8 cellular contexts compared by ENCODE assay signal in genomic region chr4:88159137-88159725, GRCh38. TPM values are rescaled to one million over a fixed set of nuclear protein-coding genes. Genes with fewer than 3 reads are reported as not detected.
DNase-seq lines count a peak whose midpoint lies in the region; ATAC-seq lines count a peak whose summit lies in the region.

No MANE protein-coding gene starts in this region.

- H3K27ac Mint-ChIP-seq in activated CD8-positive, alpha-beta T cell treated with anti-CD3 and anti-CD28 coated beads, Interleukin-2, amount 10 ng/mL, durations not matched to agents 7 days and 5 days, result no peak overlapping the region

- ATAC-seq in HG03039 (IDR thresholded peaks at IDR 0.05; ENCODE audit: unreplicated experiment), result peak; percentile 48
- ATAC-seq in activated CD8-positive, alpha-beta T cell treated with anti-CD3 and anti-CD28 coated beads, Interleukin-2, amount 10 ng/mL, durations not matched to agents 7 days and 5 days, result peak; percentile 48

- peak overlapping the region; percentile 75 for H3K4me3 Mint-ChIP-seq in activated CD8-positive, alpha-beta T cell treated with anti-CD3 and anti-CD28 coated beads, Interleukin-2, amount 10 ng/mL, durations not matched to agents 7 days and 5 days

- DNase-seq in NCI-H748 (lab: John Stamatoyannopoulos, UW; ENCODE audit: unreplicated experiment) (peak; percentile 26), NCI-H748 treated with DMSO at 0.1 percent for 48 hours (lab: John Stamatoyannopoulos, UW) (no peak), hepatic stellate cell (ENCODE audit: low spot score) (peak; percentile 18), skeletal muscle cell (ENCODE audit: low read depth) (no peak), retina (no peak), CD1c-positive myeloid dendritic cell (ENCODE audit: extremely low spot score) (no peak)
- DNase-seq in activated CD8-positive, alpha-beta T cell treated with anti-CD3 and anti-CD28 coated beads, Interleukin-2, amount 10 ng/mL, durations not matched to agents 7 days and 5 days, result no peak

- H3K27me3 Mint-ChIP-seq in activated CD8-positive, alpha-beta T cell treated with anti-CD3 and anti-CD28 coated beads, Interleukin-2, amount 10 ng/mL, durations not matched to agents 7 days and 5 days (ENCODE audit: low read depth), result peaks cover 15% of the 10 kb centered on the region

- CTCF ChIA-PET in activated CD8-positive, alpha-beta T cell treated with anti-CD3 and anti-CD28 coated beads, Interleukin-2, amount 10 ng/mL, durations not matched to agents 7 days and 5 days (lab: Charles Lee), result interaction anchor here (1.0 to 1.4 kb wide), 2 partner anchors 126 to 380 kb away, joined by 4 read pairs; no protein-coding TSS in a partner anchor

- peaks cover 13% of the 10 kb centered on the region for H3K4me1 Mint-ChIP-seq in activated CD8-positive, alpha-beta T cell treated with anti-CD3 and anti-CD28 coated beads, Interleukin-2, amount 10 ng/mL, durations not matched to agents 7 days and 5 days (ENCODE audit: low read depth)

- H3K9me3 Mint-ChIP-seq in activated CD8-positive, alpha-beta T cell treated with anti-CD3 and anti-CD28 coated beads, Interleukin-2, amount 10 ng/mL, durations not matched to agents 7 days and 5 days (ENCODE audit: insufficient read depth), result no peaks in the 10 kb centered on the region

- no peaks in the 10 kb centered on the region for H3K36me3 Mint-ChIP-seq in activated CD8-positive, alpha-beta T cell treated with anti-CD3 and anti-CD28 coated beads, Interleukin-2, amount 10 ng/mL, durations not matched to agents 7 days and 5 days (ENCODE audit: low read depth)

- H3K4me3 ChIP-seq in skeletal muscle cell (ENCODE audit: low read depth, low read length), result peak overlapping the region; percentile 58

- POLR2A ChIA-PET in activated CD8-positive, alpha-beta T cell treated with anti-CD3 and anti-CD28 coated beads, Interleukin-2, amount 10 ng/mL, durations not matched to agents 7 days and 5 days (lab: Charles Lee), result no interaction called here

RNA-seq across cellular contexts. Expression of gene ABCG2, which starts 0.8 kb away (rescaled TPM):
- total RNA-seq in activated CD8-positive, alpha-beta T cell treated with anti-CD3 and anti-CD28 coated beads, Interleukin-2, amount 10 ng/mL, durations not matched to agents 7 days and 5 days, result under 1 TPM; 0.57 to 0.61 TPM

Comparison
In these comparisons a context has a peak if more than half of its experiments do, and no peak if none do; other contexts are left out.
1. DNase-seq: peak in NCI-H748 (single experiment) and hepatic stellate cell (single experiment); none in NCI-H748 treated with DMSO at 0.1 percent for 48 hours (single experiment), activated CD8-positive, alpha-beta T cell treated with anti-CD3 and anti-CD28 coated beads, Interleukin-2, amount 10 ng/mL, durations not matched to agents 7 days and 5 days (single experiment), skeletal muscle cell (single experiment), retina (single experiment) and CD1c-positive myeloid dendritic cell (single experiment).